In genomic region chr9:4680750-4681149, GRCh38 we compare ENCODE assay signal across 9 cellular contexts. TPM values are rescaled to one million over a fixed set of nuclear protein-coding genes. Genes with fewer than 3 reads are reported as not detected.
DNase-seq lines count a peak whose midpoint lies in the region; ATAC-seq and TF ChIP-seq lines count a peak whose summit lies in the region.
"Had no signal": no experiment of that assay in that cellular context is flagged by ENCODE, and none has a peak within 500 bp of the region (broad histone marks: within the 10 kb centered on the region; RNA-seq: fewer than 3 reads in every experiment).

No MANE protein-coding gene starts in this region.

- no peak overlapping the region for H3K27ac ChIP-seq in SJSA1
- peak overlapping the region; percentile 91 for H3K27ac ChIP-seq in foreskin keratinocyte
- H3K27ac ChIP-seq in skeletal muscle tissue (ENCODE audit: low read depth, low read length), result peak overlapping the region; percentile 98

- TF ChIP-seq CTCF in GM06990 (IDR thresholded peaks at IDR 0.05; ENCODE audit: insufficient read depth, low read length, poor library complexity, severe bottlenecking), result no peak
- TF ChIP-seq CTCF in foreskin keratinocyte (conservative IDR thresholded peaks at IDR 0.05), result no peak

- H3K9me3 ChIP-seq in SJSA1 (replicated peaks) (no peaks in the 10 kb centered on the region), skeletal muscle tissue (ENCODE audit: control insufficient read depth in 3 of 3, low read length in 3 of 3) (no peaks in the 10 kb centered on the region)

- H3K4me1 ChIP-seq in SJSA1 (replicated peaks), result peaks cover 12% of the 10 kb centered on the region; the same call in 1 of the 2 replicates
- H3K4me1 ChIP-seq in foreskin keratinocyte, result peaks cover 15% of the 10 kb centered on the region
- H3K4me1 ChIP-seq in skeletal muscle tissue (ENCODE audit: control insufficient read depth in 3 of 3, insufficient read depth in 3 of 3, low read length in 3 of 3), result peaks cover 11 to 40% (median 15%) of the 10 kb centered on the region in 3 donors

- ATAC-seq in foreskin keratinocyte (no peak), HG03432 (IDR thresholded peaks at IDR 0.05; ENCODE audit: unreplicated experiment) (no peak)
- ATAC-seq: activated CD8-positive, alpha-beta memory T cell treated with anti-CD3 and anti-CD28 coated beads, Interleukin-2, amount 10 ng/mL, durations not matched to agents 7 days and 5 days had no signal

- H3K27me3 ChIP-seq in GM06990 (replicated peaks; ENCODE audit: control insufficient read depth, insufficient read depth, low read length) (no peaks in the 10 kb centered on the region), SJSA1 (replicated peaks) (no peaks in the 10 kb centered on the region), foreskin keratinocyte (no peaks in the 10 kb centered on the region), skeletal muscle tissue (ENCODE audit: control insufficient read depth in 3 of 3, insufficient read depth in 3 of 3, low read length in 3 of 3) (no peaks in the 10 kb centered on the region)

- H3K4me3 ChIP-seq in GM06990 (replicated peaks; ENCODE audit: low read depth, low read length), result peak overlapping the region; percentile 90
- H3K4me3 ChIP-seq in SJSA1, result peak overlapping the region; percentile 83
- peak overlapping the region; percentile 83 to 96 (median 94) for H3K4me3 ChIP-seq in skeletal muscle tissue (ENCODE audit: low read length in 3 of 3)

- H3K36me3 ChIP-seq in GM06990 (ENCODE audit: control insufficient read depth, insufficient read depth, low read length) (no peaks in the 10 kb centered on the region; the same call in 1 of the 2 replicates), SJSA1 (peaks cover 6% of the 10 kb centered on the region; the same call in 1 of the 2 replicates), skeletal muscle tissue (ENCODE audit: control insufficient read depth in 3 of 3, insufficient read depth in 3 of 3, low read length in 3 of 3) (peaks cover 0 to 5% (median 0%) of the 10 kb centered on the region in 3 donors)

- peak overlapping the region; percentile 96 to 98 (median 98) for H3K9ac ChIP-seq in skeletal muscle tissue (ENCODE audit: low read depth in 1 of 3, low read length in 3 of 3)

- no peak for DNase-seq in GM06990 (ENCODE audit: extremely low read depth, insufficient read length)
- no peak for DNase-seq in SJSA1 (ENCODE audit: low read depth in 1 of 2, low spot score in 2 of 2)
- DNase-seq in foreskin keratinocyte, result no peak
- no peak for DNase-seq in NCI-H524 (lab: John Stamatoyannopoulos, UW)
- no peak for DNase-seq in UCSD-AML1 (lab: John Stamatoyannopoulos, UW; ENCODE audit: unreplicated experiment)
- no peak for DNase-seq in amniotic stem cell (lab: John Stamatoyannopoulos, UW)
- DNase-seq: activated CD8-positive, alpha-beta memory T cell treated with anti-CD3 and anti-CD28 coated beads, Interleukin-2, amount 10 ng/mL, durations not matched to agents 7 days and 5 days had no signal

RNA-seq across cellular contexts. Expression of gene CDC37L1, which starts 1.4 kb away (rescaled TPM):
- total RNA-seq in SJSA1 (2014; rRNA removed; shearing (Covaris generic)), result 4.8 and 12.6 TPM in 2 replicates
- 15.1 and 15.3 TPM in 2 replicates for total RNA-seq in foreskin keratinocyte
- 6.7 and 8.0 TPM in 2 replicates for polyA plus RNA-seq in foreskin keratinocyte
- 17.2 TPM for total RNA-seq in skeletal muscle tissue

RNA-seq across cellular contexts. Expression of gene SPATA6L, which starts 14.5 kb away (rescaled TPM):
- total RNA-seq in SJSA1 (2014; rRNA removed; shearing (Covaris generic)), result 0.13 TPM in 1 of 2 replicates, not detected in the other
- total RNA-seq in foreskin keratinocyte (0.24 and 0.28 TPM in 2 replicates), skeletal muscle tissue (1.6 TPM)
- polyA plus RNA-seq in foreskin keratinocyte, result 0.18 TPM in 2 replicates

RNA-seq across cellular contexts. Expression of gene PLPP6, which starts 18.7 kb away (rescaled TPM):
- total RNA-seq in SJSA1 (2014; rRNA removed; shearing (Covaris generic)), result 1.8 and 3.4 TPM in 2 replicates
- total RNA-seq in foreskin keratinocyte (5.4 and 6.3 TPM in 2 replicates), skeletal muscle tissue (3.7 TPM)
- polyA plus RNA-seq in foreskin keratinocyte, result 3.2 and 3.5 TPM in 2 replicates
